In genomic region chr7:75943864-75944263, GRCh38 we compare ENCODE assay signal across 18 cellular contexts. TPM values are rescaled to one million over a fixed set of nuclear protein-coding genes. Genes with fewer than 3 reads are reported as not detected.
DNase-seq lines count a peak whose midpoint lies in the region; ATAC-seq, FAIRE-seq and TF ChIP-seq lines count a peak whose summit lies in the region.
"Had no signal": no experiment of that assay in that cellular context is flagged by ENCODE, and none has a peak within 500 bp of the region (broad histone marks: within the 10 kb centered on the region; RNA-seq: fewer than 3 reads in every experiment).

No MANE protein-coding gene starts in this region.

- H3K4me1 ChIP-seq in A549: peaks cover 37% of the 10 kb centered on the region
- H3K4me1 ChIP-seq in left lung: peaks cover 8 to 54% of the 10 kb centered on the region in 2 donors

- no peak for TF ChIP-seq EP300 in A549 (IDR thresholded peaks at IDR 0.05)

- DNase-seq in A549 (ENCODE audit: low read depth in 1 of 2, low spot score in 1 of 2) (peak in 1 of 2 experiments; percentile 45), HT-29 (ENCODE audit: low spot score) (peak; percentile 48), bronchial epithelial cell (ENCODE audit: low read depth) (peak; percentile 96), left lung (peak; percentile 46 to 47), SKM-1 (lab: John Stamatoyannopoulos, UW; ENCODE audit: unreplicated experiment) (no peak), GM19238 (ENCODE audit: insufficient read length, low spot score) (no peak), AG08396 (ENCODE audit: low spot score) (no peak)
- DNase-seq: activated CD4-positive, alpha-beta T cell treated with anti-CD3 and anti-CD28 coated beads, Interleukin-2, amount 50 U/mL, for 48 hours; DMS 273 treated with DMSO at 0.1 percent for 48 hours; NCI-H446 treated with DMSO at 0.1 percent for 48 hours; OCI-M1; pancreas; stimulated activated CD4-positive, alpha-beta T cell treated with anti-CD3 and anti-CD28 coated beads, Interleukin-15, amount 100 ng/mL, for 24 hours; T-helper 2 cell had no signal

- H3K4me3 ChIP-seq in A549: no peak overlapping the region
- H3K4me3 ChIP-seq in bronchial epithelial cell (ENCODE audit: low read depth, low read length): no peak overlapping the region
- H3K4me3 ChIP-seq in left lung: no peak overlapping the region
- H3K4me3 ChIP-seq: pancreas, tibial nerve had no signal

- POLR2A ChIA-PET in A549 (lab: Yijun Ruan, JAX): no interaction called here

- H3K27me3 ChIP-seq in bronchial epithelial cell (ENCODE audit: control insufficient read depth, insufficient read depth, low read length) (no peaks in the 10 kb centered on the region), left lung (no peaks in the 10 kb centered on the region)
- H3K27me3 ChIP-seq: pancreas, tibial nerve had no signal

- H3K36me3 ChIP-seq in bronchial epithelial cell (ENCODE audit: control insufficient read depth, insufficient read depth, low read length): peaks cover 5% of the 10 kb centered on the region
- peaks cover 0 to 10% of the 10 kb centered on the region in 2 donors for H3K36me3 ChIP-seq in left lung
- H3K36me3 ChIP-seq: pancreas had no signal

- no peak for TF ChIP-seq RAD21 in A549 (conservative IDR thresholded peaks at IDR 0.05 in 1 of 2, IDR thresholded peaks at IDR 0.05 in 1 of 2)

- TF ChIP-seq CTCF in A549 (IDR thresholded peaks at IDR 0.05) (no peak), bronchial epithelial cell (IDR thresholded peaks at IDR 0.05; ENCODE audit: insufficient read depth, low read length, severe bottlenecking) (no peak), left lung (IDR thresholded peaks at IDR 0.05) (no peak)

- TF ChIP-seq POLR2A in A549 (IDR thresholded peaks at IDR 0.05; ENCODE audit: low read length): no peak

- WGBS in A549 (ENCODE audit: missing lambda C conversion rate): 62% methylated on average over 6 of the region's 6 CpGs

- FAIRE-seq in A549 (lab: Jason Lieb, UNC): no peak
- FAIRE-seq in bronchial epithelial cell (lab: Jason Lieb, UNC): no peak
- FAIRE-seq: endothelial cell of umbilical vein, H1, pancreas had no signal

- no peaks in the 10 kb centered on the region for H3K9me3 ChIP-seq in A549
- no peaks in the 10 kb centered on the region for H3K9me3 ChIP-seq in left lung
- H3K9me3 ChIP-seq: pancreas, tibial nerve had no signal

- CTCF ChIA-PET in A549 (lab: Yijun Ruan, JAX): no interaction called here

- H3K27ac ChIP-seq in A549: peak overlapping the region; percentile 60 to 81; a peak in 5 of 6 replicates
- peak overlapping the region in 1 of 2 donors; percentile 92 for H3K27ac ChIP-seq in left lung
- H3K27ac ChIP-seq: tibial nerve had no signal

- peak overlapping the region; percentile 6; the same call in 1 of the 3 replicates for H3K4me2 ChIP-seq in A549

- intact Hi-C loops in left lung (cut with DNase I): no loop called here

- ATAC-seq in A549: peak in 1 of 2 experiments; percentile 29; a peak in 1 of 6 replicates
- peak; percentile 29 for ATAC-seq in left lung
- ATAC-seq in GM21717 (IDR thresholded peaks at IDR 0.05; ENCODE audit: unreplicated experiment): no peak
- ATAC-seq: pancreas had no signal

TF ChIP-seq in A549, 52 proteins besides CTCF, POLR2A, EP300 and RAD21:
- TF ChIP-seq MAX (IDR thresholded peaks at IDR 0.05): peak; percentile 59; the same call in 1 of the 2 replicates
- no peak for TF ChIP-seq FOSL2 (IDR thresholded peaks at IDR 0.05)
- TF ChIP-seq FOSL2 (CRISPR knock-in tag; IDR thresholded peaks at IDR 0.05): 0 out of 2 replicates have a peak, but pooled peaks have one; percentile 18
- no peak for TF ChIP-seq CBX8 (IDR thresholded peaks at IDR 0.05)
- TF ChIP-seq MAZ (IDR thresholded peaks at IDR 0.05; ENCODE audit: borderline replicate concordance, low read depth, low read length): no peak

RNA-seq across cellular contexts. Expression of gene POR, which starts 28.9 kb away (rescaled TPM):
- polyA plus RNA-seq in A549 (2011; rRNA removed): 69.6 and 71.1 TPM in 2 replicates
- polyA plus RNA-seq in A549 (2012; cell fraction: cytosol; rRNA removed): 93.7 and 128 TPM in 2 replicates
- polyA plus RNA-seq in A549 (2012; cell fraction: nucleus; rRNA removed): 328 and 664 TPM in 2 replicates
- 81.3 to 109 TPM (median 103 TPM) in 3 replicates for polyA plus RNA-seq in A549 (2017; fragmentation: RNase III; extraction: RNeasy Plus Mini Kit Qiagen cat#74134 plus additional on column Dnase treatment)
- 88.6 and 115 TPM in 2 replicates for polyA minus RNA-seq in A549 (2011; rRNA and poly(A)+ RNA removed)
- 222 and 263 TPM in 2 replicates for total RNA-seq in HT-29 (2014; rRNA removed; shearing (Covaris generic))
- total RNA-seq in bronchial epithelial cell: 75.0 and 179 TPM in 2 replicates
- 100 to 1,000 TPM; 206 to 210 TPM for total RNA-seq in left lung

RNA-seq across cellular contexts. Expression of gene TMEM120A, which starts 50.5 kb away (rescaled TPM):
- 53.8 and 77.6 TPM in 2 replicates for polyA plus RNA-seq in A549 (2011; rRNA removed)
- polyA plus RNA-seq in A549 (2012; cell fraction: cytosol; rRNA removed): 44.0 and 69.1 TPM in 2 replicates
- 86.4 and 96.6 TPM in 2 replicates for polyA plus RNA-seq in A549 (2012; cell fraction: nucleus; rRNA removed)
- 35.1 to 48.0 TPM (median 46.0 TPM) in 3 replicates for polyA plus RNA-seq in A549 (2017; fragmentation: RNase III; extraction: RNeasy Plus Mini Kit Qiagen cat#74134 plus additional on column Dnase treatment)
- 66.9 and 80.3 TPM in 2 replicates for polyA minus RNA-seq in A549 (2011; rRNA and poly(A)+ RNA removed)
- total RNA-seq in HT-29 (2014; rRNA removed; shearing (Covaris generic)): 29.3 and 32.8 TPM in 2 replicates
- total RNA-seq in bronchial epithelial cell: 21.6 and 34.7 TPM in 2 replicates
- total RNA-seq in left lung: 10 to 100 TPM; 32.3 to 50.4 TPM

Comparison
In these comparisons a context has a peak if more than half of its experiments do, and no peak if none do; other contexts are left out.
1. DNase-seq: peak in HT-29 (single experiment), bronchial epithelial cell (single experiment) and left lung (2 of 2); none in SKM-1 (single experiment), GM19238 (single experiment) and AG08396 (single experiment).